Comparison of ENCODE assay signal across 28 cellular contexts in the genomic region with DNA sequence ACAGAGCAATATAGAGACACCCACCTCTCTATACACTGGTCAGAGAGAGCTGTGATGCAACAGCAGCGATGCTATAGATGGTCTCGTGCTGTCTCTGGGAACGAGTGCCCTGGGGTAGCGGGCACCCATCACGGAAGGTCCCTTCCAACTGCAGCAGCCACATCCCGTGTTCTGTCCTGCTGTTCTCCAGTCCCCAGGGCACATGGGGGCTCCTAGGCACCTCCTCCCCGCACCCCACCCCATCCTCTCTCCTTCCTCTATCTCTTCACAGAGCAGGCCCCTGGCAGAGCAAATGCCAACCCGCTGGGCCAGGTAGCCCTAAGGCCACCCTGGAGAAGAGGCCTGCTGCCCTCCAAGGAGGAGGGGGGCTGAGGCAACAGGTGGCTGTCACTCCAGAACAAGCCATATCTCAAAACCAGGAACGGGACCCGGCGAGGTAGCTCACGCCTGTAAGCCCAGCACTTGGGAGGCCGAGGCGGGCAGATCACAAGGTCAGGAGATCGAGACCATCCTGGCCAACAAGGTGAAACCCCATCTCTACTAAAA. TPM values are rescaled to one million over a fixed set of nuclear protein-coding genes. Genes with fewer than 3 reads are reported as not detected.
"Had no signal": no experiment of that assay in that cellular context is flagged by ENCODE, and none has a peak within 500 bp of the region (broad histone marks: within the 10 kb centered on the region; RNA-seq: fewer than 3 reads in every experiment).

No MANE protein-coding gene starts in this region.

- ATAC-seq: esophagus mucosa; heart right ventricle; left lobe of liver; mucosa of descending colon; naive thymus-derived CD8-positive, alpha-beta T cell; sciatic nerve; stimulated activated naive CD8-positive, alpha-beta T cell treated with anti-CD3 and anti-CD28 coated beads, Interleukin-15, amount 100 ng/mL, for 72 hours; upper lobe of right lung had no signal

- H3K27me3 ChIP-seq: testis had no signal

- H3K36me3 ChIP-seq: heart right ventricle, spleen, tibial nerve, upper lobe of right lung, vagina had no signal

- FAIRE-seq: endometrium, frontal cortex, islet of Langerhans had no signal

- H3K27ac ChIP-seq: heart right ventricle, spleen, testis, tibial nerve, upper lobe of right lung, vagina had no signal

- H3K9me3 ChIP-seq: heart right ventricle, mucosa of descending colon, spleen, testis, tibial nerve, upper lobe of right lung, vagina had no signal

- DNase-seq: effector memory CD4-positive, alpha-beta T cell; heart right ventricle; hypothalamus; mucosa of descending colon; naive thymus-derived CD8-positive, alpha-beta T cell; posterior cingulate gyrus; spleen; stimulated activated CD4-positive, alpha-beta T cell treated with anti-CD3 and anti-CD28 coated beads, Interleukin-15, amount 100 ng/mL, for 24 hours; stimulated activated CD4-positive, alpha-beta T cell treated with anti-CD3 and anti-CD28 coated beads, Interleukin-1b, Interleukin-23, amount 100 ng/mL, for 48 hours; stimulated activated CD4-positive, alpha-beta T cell treated with anti-CD3 and anti-CD28 coated beads, Interleukin-4, amount 100 ng/mL, for 24 hours; stimulated activated naive CD8-positive, alpha-beta T cell treated with anti-CD3 and anti-CD28 coated beads, Interleukin-15, amount 100 ng/mL, for 72 hours; testis; upper lobe of right lung had no signal

- H3K4me1 ChIP-seq: tibial nerve, upper lobe of right lung had no signal

- H3K4me3 ChIP-seq: heart right ventricle, mucosa of descending colon, spleen, testis, tibial nerve, upper lobe of right lung, vagina had no signal

RNA-seq across cellular contexts. Expression of gene FIBCD1, which starts 8.2 kb away (rescaled TPM):
- total RNA-seq: left lobe of liver; naive thymus-derived CD8-positive, alpha-beta T cell; pulmonary artery endothelial cell; sciatic nerve; skeletal muscle tissue; tibial nerve; vagina had no signal
- polyA plus RNA-seq: naive thymus-derived CD8-positive, alpha-beta T cell had no signal

RNA-seq across cellular contexts. Expression of gene QRFP, which starts 34.3 kb away (rescaled TPM):
- total RNA-seq: esophagus mucosa; fibroblast of lung; heart right ventricle; left lobe of liver; lower leg skin; naive thymus-derived CD8-positive, alpha-beta T cell; osteocyte; pulmonary artery endothelial cell; sciatic nerve; skeletal muscle tissue; spleen; subcutaneous adipose tissue; tibial nerve; upper lobe of right lung; vagina had no signal
- polyA plus RNA-seq: fibroblast of lung; naive thymus-derived CD8-positive, alpha-beta T cell; neural cell had no signal
